ENCODE assay signal across 8 cellular contexts in the genomic region with DNA sequence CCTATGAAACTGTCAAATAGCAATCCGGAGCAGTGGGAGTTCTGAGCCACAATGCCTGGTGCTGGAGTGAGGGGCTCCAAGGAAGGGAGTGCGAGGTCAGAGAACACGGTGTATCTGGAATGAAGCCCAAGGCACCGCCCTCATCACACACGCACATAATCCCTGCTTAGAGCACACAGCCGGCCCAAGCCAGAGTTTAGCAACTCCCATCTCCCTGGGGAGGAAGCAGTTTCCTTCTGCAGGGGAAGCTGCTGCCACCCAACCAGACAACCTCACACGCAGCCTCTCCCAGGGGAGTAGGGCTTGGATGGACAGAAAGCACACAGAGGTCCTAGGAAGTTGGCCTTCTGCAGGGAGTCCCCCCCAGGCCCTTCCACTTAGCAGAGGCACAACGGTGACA. TPM values are rescaled to one million over a fixed set of nuclear protein-coding genes. Genes with fewer than 3 reads are reported as not detected.
DNase-seq lines count a peak whose midpoint lies in the region; TF ChIP-seq lines count a peak whose summit lies in the region.
"Had no signal": no experiment of that assay in that cellular context is flagged by ENCODE, and none has a peak within 500 bp of the region (broad histone marks: within the 10 kb centered on the region; RNA-seq: fewer than 3 reads in every experiment).

No MANE protein-coding gene starts in this region.

- H3K36me3 Mint-ChIP-seq in type B pancreatic cell, result peaks cover 5% of the 10 kb centered on the region

- peak overlapping the region; percentile 68 for H3K4me2 ChIP-seq in Loucy (ENCODE audit: low read depth, low read length, poor library complexity, severe bottlenecking)

- no peak for TF ChIP-seq POLR2A in adrenal gland (IDR thresholded peaks at IDR 0.05)

- no peaks in the 10 kb centered on the region for H3K9me3 Mint-ChIP-seq in type B pancreatic cell
- H3K9me3 Mint-ChIP-seq: T-helper 1 cell treated with Interleukin-12 subunit alpha and Interleukin-12 subunit beta and Interleukin-4 antibody, amounts not matched to agents 30 μg/mL and 1 μg/mL, for 36 hours had no signal

- H3K79me2 ChIP-seq in Loucy (ENCODE audit: insufficient read depth, low read length), result peaks cover 100% of the 10 kb centered on the region

- no peak overlapping the region for H3K4me3 Mint-ChIP-seq in type B pancreatic cell
- H3K4me3 Mint-ChIP-seq: T-helper 1 cell treated with Interleukin-12 subunit alpha and Interleukin-12 subunit beta and Interleukin-4 antibody, amounts not matched to agents 30 μg/mL and 1 μg/mL, for 36 hours had no signal

- H3K4me1 ChIP-seq in Loucy (ENCODE audit: insufficient read depth, low read length, poor library complexity, severe bottlenecking) (peaks cover 47% of the 10 kb centered on the region), adrenal gland (replicated peaks in 1 of 2) (peaks cover 16 to 61% of the 10 kb centered on the region in 2 donors)

- peak overlapping the region in 2 of 5 donors; percentile 67 to 77 for H3K27ac ChIP-seq in adrenal gland
- H3K27ac ChIP-seq in layer of hippocampus (ENCODE audit: low read depth, low read length), result peak overlapping the region; percentile 46

- no peaks in the 10 kb centered on the region for H3F3A ChIP-seq in Loucy (ENCODE audit: low read depth)

- intact Hi-C loops in adrenal gland (cut with DNase I), result no loop called here

- no peak overlapping the region for H2AFZ ChIP-seq in Loucy (ENCODE audit: low read length)

- no peaks in the 10 kb centered on the region for H3K27me3 Mint-ChIP-seq in type B pancreatic cell

- DNase-seq in adrenal gland (peak in 6 of 7 donors; percentile 40 to 82 (median 55)), type B pancreatic cell (ENCODE audit: extremely low spot score, unreplicated experiment) (no peak), NCI-H2029 (lab: John Stamatoyannopoulos, UW) (no peak)
- no peak for DNase-seq in activated CD4-positive, alpha-beta T cell treated with anti-CD3 and anti-CD28 coated beads for 1 hour
- no peak for DNase-seq in central memory CD4-positive, alpha-beta T cell

- H3K4me3 ChIP-seq in Loucy (ENCODE audit: low read length, poor library complexity, severe bottlenecking), result peak overlapping the region; percentile 55
- no peak overlapping the region for H3K4me3 ChIP-seq in adrenal gland

- no peaks in the 10 kb centered on the region for H3K9me2 ChIP-seq in Loucy (replicated peaks; ENCODE audit: low read depth, low read length)

- peaks cover 18% of the 10 kb centered on the region; the same call in 1 of the 2 replicates for H3K36me3 ChIP-seq in Loucy (ENCODE audit: insufficient read depth, low read length)
- H3K36me3 ChIP-seq in adrenal gland (replicated peaks in 1 of 2), result no peaks in the 10 kb centered on the region

- H3K9me3 ChIP-seq in Loucy (ENCODE audit: insufficient read depth, low read depth, low read length) (no peaks in the 10 kb centered on the region), adrenal gland (replicated peaks in 1 of 3) (no peaks in the 10 kb centered on the region)

- 39 to 52% (median 44%) methylated on average over 7 to 8 of the region's 8 CpGs for WGBS in adrenal gland, 4 donors

- H4K20me1 ChIP-seq in Loucy (ENCODE audit: insufficient read depth, low read length, poor library complexity, severe bottlenecking), result peaks cover 64% of the 10 kb centered on the region

- H3K4me1 Mint-ChIP-seq in type B pancreatic cell (ENCODE audit: unreplicated experiment), result peaks cover 81% of the 10 kb centered on the region

- no peak for TF ChIP-seq CTCF in Loucy (conservative IDR thresholded peaks at IDR 0.05; ENCODE audit: low read length)
- no peak for TF ChIP-seq CTCF in adrenal gland (IDR thresholded peaks at IDR 0.05)
- no peak for TF ChIP-seq CTCF in type B pancreatic cell (conservative IDR thresholded peaks at IDR 0.05)

- peak overlapping the region; percentile 26 for H3K9ac ChIP-seq in Loucy (ENCODE audit: low read depth, low read length, poor library complexity, severe bottlenecking)

- H3K27ac Mint-ChIP-seq in type B pancreatic cell, result peak overlapping the region; percentile 26
- H3K27ac Mint-ChIP-seq: T-helper 1 cell treated with Interleukin-12 subunit alpha and Interleukin-12 subunit beta and Interleukin-4 antibody, amounts not matched to agents 30 μg/mL and 1 μg/mL, for 36 hours had no signal

- H3K27me3 ChIP-seq in Loucy (ENCODE audit: insufficient read depth, low read length, poor library complexity, severe bottlenecking) (no peaks in the 10 kb centered on the region), adrenal gland (no peaks in the 10 kb centered on the region), layer of hippocampus (ENCODE audit: control insufficient read depth, insufficient read depth, low read length) (no peaks in the 10 kb centered on the region)

RNA-seq across cellular contexts. Expression of a gene that starts 31.3 kb away (rescaled TPM):
- total RNA-seq in adrenal gland (100 to 1,000 TPM in 4 of 8 donors, 10 to 100 TPM in 4; 67.0 to 180 (median 98.9) TPM), type B pancreatic cell (ENCODE audit: low replicate concordance) (128 and 176 TPM in 2 replicates)
- 10 to 100 TPM; 50.5 to 61.3 (median 55.7) TPM for polyA plus RNA-seq in adrenal gland

Comparison
In these comparisons a context has a peak if more than half of its experiments do, and no peak if none do; other contexts are left out.
1. DNase-seq: peak in adrenal gland (6 of 7); none in type B pancreatic cell (single experiment), activated CD4-positive, alpha-beta T cell treated with anti-CD3 and anti-CD28 coated beads for 1 hour (single experiment), NCI-H2029 (single experiment) and central memory CD4-positive, alpha-beta T cell (single experiment).